ENCODE assay signal across 21 cellular contexts in genomic region chr12:52312086-52312485, GRCh38. TPM values are rescaled to one million over a fixed set of nuclear protein-coding genes. Genes with fewer than 3 reads are reported as not detected.
DNase-seq lines count a peak whose midpoint lies in the region; TF ChIP-seq lines count a peak whose summit lies in the region.
"Had no signal": no experiment of that assay in that cellular context is flagged by ENCODE, and none has a peak within 500 bp of the region (broad histone marks: within the 10 kb centered on the region; RNA-seq: fewer than 3 reads in every experiment).

No MANE protein-coding gene starts in this region.

- H3K4me3 ChIP-seq in suprapubic skin (no peak overlapping the region), spleen (no peak overlapping the region)
- H3K4me3 ChIP-seq: A549, BLaER1, GM23248 had no signal

- 88% methylated on average over 4 of the region's 4 CpGs for WGBS in suprapubic skin
- 74 to 92% (median 77%) methylated on average over 4 of the region's 4 CpGs for WGBS in spleen, 5 donors

- TF ChIP-seq EP300 in suprapubic skin (IDR thresholded peaks at IDR 0.05), result no peak

- H3K4me1 ChIP-seq in suprapubic skin (peaks cover 13% of the 10 kb centered on the region), spleen (peaks cover 0 to 13% (median 8%) of the 10 kb centered on the region in 6 donors)
- H3K4me1 ChIP-seq: A549, BLaER1 had no signal

- H3K9me3 ChIP-seq in suprapubic skin (no peaks in the 10 kb centered on the region), spleen (no peaks in the 10 kb centered on the region)
- H3K9me3 ChIP-seq: A549, BLaER1 had no signal

- DNase-seq in activated naive CD4-positive, alpha-beta T cell treated with anti-CD3 and anti-CD28 coated beads, Interleukin-2, amount 10 ng/mL, durations not matched to agents 7 days and 5 days, result peak; percentile 7
- DNase-seq in activated naive CD4-positive, alpha-beta T cell treated with Interleukin-2 at 50 U/mL for 16 hours, result no peak
- DNase-seq in mesenteric fat pad (ENCODE audit: low spot score) (peak; percentile 62), suprapubic skin (ENCODE audit: low spot score in 2 of 2) (peak; percentile 34 to 38), NCI-H526 (lab: John Stamatoyannopoulos, UW) (no peak), spleen (no peak)
- no peak for DNase-seq in activated CD4-positive, alpha-beta T cell treated with anti-CD3 and anti-CD28 coated beads for 4 hours
- DNase-seq: CD4-positive, alpha-beta memory T cell; DMS153; DMS79; GDM1; HCEC 1CT had no signal

- TF ChIP-seq CTCF in suprapubic skin (IDR thresholded peaks at IDR 0.05) (no peak), spleen (IDR thresholded peaks at IDR 0.05 in 8 of 11, conservative IDR thresholded peaks at IDR 0.05 in 3 of 11) (no peak)

- H3K36me3 ChIP-seq in suprapubic skin (no peaks in the 10 kb centered on the region), spleen (no peaks in the 10 kb centered on the region)
- H3K36me3 ChIP-seq: BLaER1 had no signal

- no peak overlapping the region for H3K4me3 Mint-ChIP-seq in activated naive CD4-positive, alpha-beta T cell treated with anti-CD3 and anti-CD28 coated beads, Interleukin-2, amount 10 ng/mL, durations not matched to agents 7 days and 5 days
- H3K4me3 Mint-ChIP-seq: CD4-positive, alpha-beta memory T cell had no signal

- H3K27me3 ChIP-seq in suprapubic skin, result peaks cover 50% of the 10 kb centered on the region
- H3K27me3 ChIP-seq in spleen (replicated peaks in 1 of 7), result peaks cover 4 to 60% (median 23%) of the 10 kb centered on the region in 7 donors

- H3K27ac Mint-ChIP-seq in activated naive CD4-positive, alpha-beta T cell treated with anti-CD3 and anti-CD28 coated beads, Interleukin-2, amount 10 ng/mL, durations not matched to agents 7 days and 5 days, result no peak overlapping the region
- H3K27ac Mint-ChIP-seq: CD14-positive monocyte; CD4-positive, alpha-beta memory T cell had no signal

- H3K36me3 Mint-ChIP-seq in activated naive CD4-positive, alpha-beta T cell treated with anti-CD3 and anti-CD28 coated beads, Interleukin-2, amount 10 ng/mL, durations not matched to agents 7 days and 5 days, result no peaks in the 10 kb centered on the region
- H3K36me3 Mint-ChIP-seq: CD14-positive monocyte; CD4-positive, alpha-beta memory T cell had no signal

- H3K9me3 Mint-ChIP-seq in activated naive CD4-positive, alpha-beta T cell treated with anti-CD3 and anti-CD28 coated beads, Interleukin-2, amount 10 ng/mL, durations not matched to agents 7 days and 5 days, result no peaks in the 10 kb centered on the region

- peaks cover 81% of the 10 kb centered on the region for H3K27me3 Mint-ChIP-seq in activated naive CD4-positive, alpha-beta T cell treated with anti-CD3 and anti-CD28 coated beads, Interleukin-2, amount 10 ng/mL, durations not matched to agents 7 days and 5 days

- TF ChIP-seq POLR2A in suprapubic skin (IDR thresholded peaks at IDR 0.05), result no peak
- TF ChIP-seq POLR2A in spleen (IDR thresholded peaks at IDR 0.05), result no peak

- CTCF ChIA-PET in activated naive CD4-positive, alpha-beta T cell treated with anti-CD3 and anti-CD28 coated beads, Interleukin-2, amount 10 ng/mL, durations not matched to agents 7 days and 5 days (lab: Charles Lee), result interaction anchor here (0.8 to 4.9 kb wide), 7 partner anchors 7 to 566 kb away, joined by 3 to 34 read pairs (median 5); no protein-coding TSS in a partner anchor

- intact Hi-C loops in spleen (cut with DNase I; ENCODE audit: low total_unique reads), result no loop called here

- peaks cover 10% of the 10 kb centered on the region for H3K4me1 Mint-ChIP-seq in activated naive CD4-positive, alpha-beta T cell treated with anti-CD3 and anti-CD28 coated beads, Interleukin-2, amount 10 ng/mL, durations not matched to agents 7 days and 5 days

- H3K27ac ChIP-seq in suprapubic skin (no peak overlapping the region), spleen (no peak overlapping the region)
- H3K27ac ChIP-seq: 22Rv1, BLaER1, HL-60 had no signal

RNA-seq across cellular contexts. Expression of gene KRT83, which starts 9.1 kb away (rescaled TPM):
- total RNA-seq in mesenteric fat pad (not detected), suprapubic skin (10 to 100 TPM in 3 of 4 donors, not detected in 1; 10.3 to 97.1 (median 33.9) TPM), spleen (not detected)
- not detected for polyA plus RNA-seq in spleen
- total RNA-seq: CD4-positive, alpha-beta memory T cell; Daoy; GM23248; H4 had no signal
- polyA plus RNA-seq: CD14-positive monocyte; CD4-positive, alpha-beta memory T cell; GM23248 had no signal

RNA-seq across cellular contexts. Expression of gene KRT81, which starts 20.8 kb away (rescaled TPM):
- total RNA-seq in mesenteric fat pad (not detected), suprapubic skin (100 to 1,000 TPM in 1 of 4 donors, 10 to 100 TPM in 2, under 1 TPM in 1; 0.72 to 346 (median 21.0) TPM), spleen (not detected)
- under 1 TPM in 2 of 3 donors, not detected in 1; 0.05 to 0.37 TPM for polyA plus RNA-seq in spleen
- total RNA-seq: CD4-positive, alpha-beta memory T cell had no signal
- polyA plus RNA-seq: CD14-positive monocyte; CD4-positive, alpha-beta memory T cell had no signal

RNA-seq across cellular contexts. Expression of gene KRT86, which starts 37.6 kb away (rescaled TPM):
- total RNA-seq in mesenteric fat pad, result not detected
- 100 to 1,000 TPM in 1 of 4 donors, 10 to 100 TPM in 2, 1 to 10 TPM in 1; 1.0 to 289 (median 37.0) TPM for total RNA-seq in suprapubic skin
- under 1 TPM in 2 of 7 donors, not detected in 5; 0.17 to 0.26 TPM for total RNA-seq in spleen
- under 1 TPM in 2 of 3 donors, not detected in 1; 0.08 to 0.09 TPM for polyA plus RNA-seq in spleen
- total RNA-seq: CD4-positive, alpha-beta memory T cell had no signal
- polyA plus RNA-seq: CD14-positive monocyte; CD4-positive, alpha-beta memory T cell had no signal

RNA-seq across cellular contexts. Expression of gene KRT85, which starts 55.2 kb away (rescaled TPM):
- total RNA-seq in mesenteric fat pad (not detected), suprapubic skin (100 to 1,000 TPM in 2 of 4 donors, 10 to 100 TPM in 1, 1 to 10 TPM in 1; 4.2 to 766 (median 96.1) TPM), spleen (under 1 TPM in 1 of 7 donors, not detected in 6; 0.52 TPM)
- not detected for polyA plus RNA-seq in spleen
- total RNA-seq: CD4-positive, alpha-beta memory T cell; GM23248; H4; HT1080 had no signal
- polyA plus RNA-seq: CD14-positive monocyte; CD4-positive, alpha-beta memory T cell; GM23248 had no signal

Comparison
In these comparisons a context has a peak if more than half of its experiments do, and no peak if none do; other contexts are left out.
1. DNase-seq: peak in activated naive CD4-positive, alpha-beta T cell treated with anti-CD3 and anti-CD28 coated beads, Interleukin-2, amount 10 ng/mL, durations not matched to agents 7 days and 5 days (single experiment), mesenteric fat pad (single experiment) and suprapubic skin (2 of 2); none in activated naive CD4-positive, alpha-beta T cell treated with Interleukin-2 at 50 U/mL for 16 hours (single experiment), NCI-H526 (0 of 2), spleen (single experiment) and activated CD4-positive, alpha-beta T cell treated with anti-CD3 and anti-CD28 coated beads for 4 hours (0 of 2).